Comparison of ENCODE assay signal across 8 cellular contexts in genomic region chr11:88337342-88338222, GRCh38. TPM values are rescaled to one million over a fixed set of nuclear protein-coding genes. Genes with fewer than 3 reads are reported as not detected.
DNase-seq lines count a peak whose midpoint lies in the region; ATAC-seq and TF ChIP-seq lines count a peak whose summit lies in the region.

Gene CTSC (minus strand): TSS chr11:88337736. CDS start chr11:88337672, 64 bp downstream.

- H3K4me3 ChIP-seq in H7 (ENCODE audit: insufficient read depth, low read depth, low read length), result peak within 1 kb of the TSS; percentile 93
- peak within 1 kb of the TSS; percentile 97 for H3K4me3 ChIP-seq in Loucy (ENCODE audit: low read length, poor library complexity, severe bottlenecking)
- H3K4me3 ChIP-seq in SJCRH30, result peak within 1 kb of the TSS; percentile 68
- H3K4me3 ChIP-seq in gastroesophageal sphincter, result peak within 1 kb of the TSS; percentile 44 to 76
- peak within 1 kb of the TSS; percentile 75 for H3K4me3 ChIP-seq in suprapubic skin

- H3K27me3 ChIP-seq in H7 (ENCODE audit: control insufficient read depth, insufficient read depth, low read length), result no peaks in the 10 kb centered on the region
- no peaks in the 10 kb centered on the region for H3K27me3 ChIP-seq in Loucy (ENCODE audit: insufficient read depth, low read length, poor library complexity, severe bottlenecking)
- no peaks in the 10 kb centered on the region for H3K27me3 ChIP-seq in SJCRH30
- H3K27me3 ChIP-seq in gastroesophageal sphincter, result no peaks in the 10 kb centered on the region
- H3K27me3 ChIP-seq in suprapubic skin, result no peaks in the 10 kb centered on the region

- H3K36me3 ChIP-seq in H7 (replicated peaks; ENCODE audit: control insufficient read depth, insufficient read depth, low read length), result peaks cover 8% of the 10 kb centered on the region
- peaks cover 10% of the 10 kb centered on the region; the same call in 1 of the 2 replicates for H3K36me3 ChIP-seq in Loucy (ENCODE audit: insufficient read depth, low read length)
- H3K36me3 ChIP-seq in SJCRH30, result no peaks in the 10 kb centered on the region; the same call in 1 of the 2 replicates
- H3K36me3 ChIP-seq in gastroesophageal sphincter, result peaks cover 0 to 9% of the 10 kb centered on the region in 2 donors
- no peaks in the 10 kb centered on the region for H3K36me3 ChIP-seq in suprapubic skin

- H2AFZ ChIP-seq in Loucy (ENCODE audit: low read length), result peak within 1 kb of the TSS; percentile 90

- H3F3A ChIP-seq in Loucy (ENCODE audit: low read depth), result no peaks in the 10 kb centered on the region

- peaks cover 34% of the 10 kb centered on the region for H4K20me1 ChIP-seq in Loucy (ENCODE audit: insufficient read depth, low read length, poor library complexity, severe bottlenecking)

- DNase-seq in GF-D8 (lab: John Stamatoyannopoulos, UW) (peak; percentile 87), H7 (peak; percentile 86), SJCRH30 (peak; percentile 77 to 78), occipital lobe (lab: John Stamatoyannopoulos, UW) (peak; percentile 76), suprapubic skin (ENCODE audit: low spot score in 2 of 2) (peak; percentile 93 to 94)
- DNase-seq in activated gamma-delta T cell treated with anti-CD3 and anti-CD28 coated beads, Interleukin-2, amount 50 U/mL, for 16 hours (ENCODE audit: low read depth), result peak; percentile 87

- peak; percentile 46 to 49 for TF ChIP-seq POLR2A in gastroesophageal sphincter (IDR thresholded peaks at IDR 0.05)
- TF ChIP-seq POLR2A in suprapubic skin (IDR thresholded peaks at IDR 0.05), result peak in 1 of 2 donors; percentile 45

- TF ChIP-seq EP300 in gastroesophageal sphincter (IDR thresholded peaks at IDR 0.05) (no peak), suprapubic skin (IDR thresholded peaks at IDR 0.05) (no peak)

- H3K79me2 ChIP-seq in Loucy (ENCODE audit: insufficient read depth, low read length), result peaks cover 65% of the 10 kb centered on the region

- H3K4me1 ChIP-seq in Loucy (ENCODE audit: insufficient read depth, low read length, poor library complexity, severe bottlenecking), result peaks cover 39% of the 10 kb centered on the region
- no peaks in the 10 kb centered on the region for H3K4me1 ChIP-seq in SJCRH30
- peaks cover 0 to 32% (median 0%) of the 10 kb centered on the region in 3 donors for H3K4me1 ChIP-seq in gastroesophageal sphincter
- peaks cover 18% of the 10 kb centered on the region for H3K4me1 ChIP-seq in suprapubic skin

- H3K9me3 ChIP-seq in Loucy (ENCODE audit: insufficient read depth, low read depth, low read length) (no peaks in the 10 kb centered on the region), SJCRH30 (replicated peaks) (no peaks in the 10 kb centered on the region), gastroesophageal sphincter (no peaks in the 10 kb centered on the region), suprapubic skin (no peaks in the 10 kb centered on the region)

- 0 to 1% methylated on average over 19 to 44 of the region's 57 CpGs for WGBS in gastroesophageal sphincter (ENCODE audit: low coverage in 1 of 2), 2 donors
- 1% methylated on average over 47 of the region's 57 CpGs for WGBS in suprapubic skin

- H3K9ac ChIP-seq in Loucy (ENCODE audit: low read depth, low read length, poor library complexity, severe bottlenecking), result peak within 1 kb of the TSS; percentile 98

- H3K4me2 ChIP-seq in Loucy (ENCODE audit: low read depth, low read length, poor library complexity, severe bottlenecking), result peak within 1 kb of the TSS; percentile 97

- ATAC-seq in gastroesophageal sphincter, result peak; percentile 95

- TF ChIP-seq CTCF in Loucy (conservative IDR thresholded peaks at IDR 0.05; ENCODE audit: low read length) (no peak), gastroesophageal sphincter (IDR thresholded peaks at IDR 0.05) (peak in 2 of 4 experiments; percentile 2 to 28), suprapubic skin (IDR thresholded peaks at IDR 0.05) (no peak)

- H3K9me2 ChIP-seq in Loucy (replicated peaks; ENCODE audit: low read depth, low read length), result no peaks in the 10 kb centered on the region

- H3K27ac ChIP-seq in SJCRH30 (peak within 1 kb of the TSS; percentile 53), gastroesophageal sphincter (peak within 1 kb of the TSS; percentile 3 to 82 (median 77)), suprapubic skin (peak within 1 kb of the TSS; percentile 86)

RNA-seq across cellular contexts. Expression of gene CTSC, which starts in this region (rescaled TPM):
- 326 and 329 TPM in 2 replicates for total RNA-seq in H7 (2014; rRNA removed; shearing (Covaris generic))
- total RNA-seq in SJCRH30 (2014; rRNA removed; shearing (Covaris generic)), result 34.6 and 37.8 TPM in 2 replicates
- total RNA-seq in gastroesophageal sphincter (10 to 100 TPM; 14.2 to 78.6 (median 47.9) TPM), occipital lobe (13.9 TPM), suprapubic skin (10 to 100 TPM; 24.5 to 59.0 (median 31.6) TPM)

Comparison
In these comparisons a context has a peak if more than half of its experiments do, and no peak if none do; other contexts are left out.
1. Peak in every context shown above with its lines: DNase-seq, ATAC-seq, H3K4me3 ChIP-seq and H3K27ac ChIP-seq.